ENCODE assay signal across 22 cellular contexts in genomic region chr2:154425999-154426398, GRCh38.
DNase-seq lines count a peak whose midpoint lies in the region; ATAC-seq, FAIRE-seq and TF ChIP-seq lines count a peak whose summit lies in the region.
"Had no signal": no experiment of that assay in that cellular context is flagged by ENCODE, and none has a peak within 500 bp of the region (broad histone marks: within the 10 kb centered on the region; RNA-seq: fewer than 3 reads in every experiment).

No MANE protein-coding gene starts in this region.

- 21% methylated on average over 2 of the region's 2 CpGs for WGBS in right cardiac atrium

- no peak for ATAC-seq in right cardiac atrium
- ATAC-seq: activated CD8-positive, alpha-beta memory T cell treated with anti-CD3 and anti-CD28 coated beads, Interleukin-2, amount 10 ng/mL, durations not matched to agents 7 days and 5 days; GM23338; naive thymus-derived CD8-positive, alpha-beta T cell; stimulated activated memory B cell treated with anti-CD40 and anti-IgM and Interleukin-4, amounts not matched to agents 10 μg/mL and 1 μg/mL and 100 μg/mL, for 72 hours had no signal

- no peaks in the 10 kb centered on the region for H3K9me3 ChIP-seq in right cardiac atrium (ENCODE audit: control insufficient read depth, low read length)
- H3K9me3 ChIP-seq in right atrium auricular region: no peaks in the 10 kb centered on the region
- H3K9me3 ChIP-seq: tibial nerve had no signal

- no peaks in the 10 kb centered on the region for H3K4me1 ChIP-seq in right cardiac atrium (ENCODE audit: control insufficient read depth, insufficient read depth, low read length)
- no peaks in the 10 kb centered on the region for H3K4me1 ChIP-seq in right atrium auricular region
- H3K4me1 ChIP-seq: tibial nerve had no signal

- in situ Hi-C loops in KBM-7 (cut with MboI; ENCODE audit: low pct_unique_long_range_greater_than_20kb, low sequenced_read_pairs): no loop called here

- H3K27me3 ChIP-seq in right cardiac atrium (ENCODE audit: control insufficient read depth, insufficient read depth): no peaks in the 10 kb centered on the region
- H3K27me3 ChIP-seq in right atrium auricular region: no peaks in the 10 kb centered on the region
- H3K27me3 ChIP-seq: tibial nerve had no signal

- no peaks in the 10 kb centered on the region for H3K36me3 ChIP-seq in right atrium auricular region
- H3K36me3 ChIP-seq: tibial nerve had no signal

- H3K27ac ChIP-seq in right cardiac atrium (ENCODE audit: low read length) (no peak overlapping the region), right atrium auricular region (no peak overlapping the region)
- H3K27ac ChIP-seq: RWPE1, tibial nerve had no signal

- intact Hi-C loops in right cardiac atrium (cut with DNase I): no loop called here

- no peak for TF ChIP-seq CTCF in right atrium auricular region (IDR thresholded peaks at IDR 0.05)

- no peak for FAIRE-seq in urothelium cell line (lab: Jason Lieb, UNC)
- FAIRE-seq: astrocyte had no signal

- H3K4me3 ChIP-seq in right cardiac atrium (ENCODE audit: low read length) (no peak overlapping the region), right atrium auricular region (no peak overlapping the region)
- H3K4me3 ChIP-seq: GM23338, tibial nerve had no signal

- DNase-seq in right cardiac atrium (peak; percentile 29 to 56 (median 39)), right atrium auricular region (ENCODE audit: low spot score) (no peak), NCI-H69 (lab: John Stamatoyannopoulos, UW) (peak; percentile 63), cerebellar cortex (ENCODE audit: low spot score) (peak; percentile 21), urothelium cell line (ENCODE audit: low spot score) (peak; percentile 4), DMS79 (lab: John Stamatoyannopoulos, UW) (no peak), KBM-7 (no peak)
- no peak for DNase-seq in activated naive CD4-positive, alpha-beta T cell treated with anti-CD3 and anti-CD28 coated beads, Interleukin-2, amount 50 U/mL, for 16 hours
- DNase-seq: activated CD8-positive, alpha-beta memory T cell treated with anti-CD3 and anti-CD28 coated beads, Interleukin-2, amount 10 ng/mL, durations not matched to agents 7 days and 5 days; AML-193; erythroblast; immature natural killer cell; MM.1S; naive thymus-derived CD8-positive, alpha-beta T cell; NCI-H2029 treated with DMSO at 0.1 percent for 48 hours; NK-92 treated with Interleukin-12 subunit alpha and Interleukin-12 subunit beta, amount 100 ng/mL, for 24 hours; T-helper 2 cell had no signal

Comparison
In these comparisons a context has a peak if more than half of its experiments do, and no peak if none do; other contexts are left out.
1. DNase-seq: peak in right cardiac atrium (3 of 3), NCI-H69 (single experiment), cerebellar cortex (single experiment) and urothelium cell line (single experiment); none in right atrium auricular region (single experiment), DMS79 (single experiment), activated naive CD4-positive, alpha-beta T cell treated with anti-CD3 and anti-CD28 coated beads, Interleukin-2, amount 50 U/mL, for 16 hours (single experiment) and KBM-7 (single experiment).